ENCODE assay signal across 25 cellular contexts in genomic region chr10:99353182-99353581, GRCh38. TPM values are rescaled to one million over a fixed set of nuclear protein-coding genes. Genes with fewer than 3 reads are reported as not detected.
"Had no signal": no experiment of that assay in that cellular context is flagged by ENCODE, and none has a peak within 500 bp of the region (broad histone marks: within the 10 kb centered on the region; RNA-seq: fewer than 3 reads in every experiment).

No MANE protein-coding gene starts in this region.

- H3K27me3 ChIP-seq: colonic mucosa, esophagus muscularis mucosa, esophagus squamous epithelium, gastrocnemius medialis, gastroesophageal sphincter had no signal

- ATAC-seq: effector memory CD8-positive, alpha-beta T cell; esophagus mucosa; gastrocnemius medialis; gastroesophageal sphincter; heart left ventricle; heart right ventricle had no signal

- DNase-seq: colonic mucosa; cortex of kidney; dermis blood vessel endothelial cell; dorsolateral prefrontal cortex; effector CD4-positive, alpha-beta T cell; effector CD8-positive, alpha-beta T cell; effector memory CD4-positive, alpha-beta T cell; effector memory CD8-positive, alpha-beta T cell; endodermal cell; erythroblast; esophagus squamous epithelium; foreskin fibroblast; foreskin melanocyte; gastrocnemius medialis; glutamatergic neuron; heart left ventricle; heart right ventricle had no signal

- H3K4me1 ChIP-seq: colonic mucosa, esophagus muscularis mucosa, esophagus squamous epithelium, gastrocnemius medialis, gastroesophageal sphincter, heart left ventricle, heart right ventricle had no signal

- H3K27ac ChIP-seq: colonic mucosa, coronary artery, dorsolateral prefrontal cortex, epithelial cell of prostate, esophagus muscularis mucosa, esophagus squamous epithelium, gastrocnemius medialis, gastroesophageal sphincter, heart left ventricle, heart right ventricle had no signal

- H3K4me3 ChIP-seq: colonic mucosa, coronary artery, dorsolateral prefrontal cortex, esophagus muscularis mucosa, esophagus squamous epithelium, gastrocnemius medialis, gastroesophageal sphincter, heart left ventricle, heart right ventricle had no signal

- H3K36me3 ChIP-seq: colonic mucosa, gastrocnemius medialis, gastroesophageal sphincter, heart left ventricle, heart right ventricle had no signal

- H3K9me3 ChIP-seq: colonic mucosa, esophagus muscularis mucosa, esophagus squamous epithelium, gastrocnemius medialis, gastroesophageal sphincter, heart left ventricle, heart right ventricle had no signal

RNA-seq across cellular contexts. Expression of gene CNNM1, which starts 24.0 kb away (rescaled TPM):
- total RNA-seq: dermis blood vessel endothelial cell, dermis microvascular lymphatic vessel endothelial cell, endothelial cell of umbilical vein, gastrocnemius medialis, glomerular endothelial cell had no signal
- polyA plus RNA-seq: endothelial cell of umbilical vein had no signal
